In genomic region chr3:195270079-195270349, GRCh38 we compare ENCODE assay signal across 8 cellular contexts. TPM values are rescaled to one million over a fixed set of nuclear protein-coding genes. Genes with fewer than 3 reads are reported as not detected.
DNase-seq lines count a peak whose midpoint lies in the region; ATAC-seq and TF ChIP-seq lines count a peak whose summit lies in the region.

No MANE protein-coding gene starts in this region.

- peaks cover 13 to 26% of the 10 kb centered on the region in 2 donors for H3K4me1 ChIP-seq in left lung

- no peaks in the 10 kb centered on the region for H3K27me3 ChIP-seq in left lung

- no peaks in the 10 kb centered on the region for H3K9me3 Mint-ChIP-seq in activated CD4-positive, alpha-beta T cell treated with anti-CD3 and anti-CD28 coated beads, Interleukin-2, amount 10 ng/mL, durations not matched to agents 24 days and 14 days
- no peaks in the 10 kb centered on the region for H3K9me3 Mint-ChIP-seq in activated naive CD8-positive, alpha-beta T cell treated with anti-CD3 and anti-CD28 coated beads for 36 hours

- DNase-seq in activated CD4-positive, alpha-beta T cell treated with anti-CD3 and anti-CD28 coated beads, Interleukin-2, amount 10 ng/mL, durations not matched to agents 24 days and 14 days = no peak
- DNase-seq in activated CD4-positive, alpha-beta T cell treated with anti-CD3 and anti-CD28 coated beads for 48 hours = no peak
- DNase-seq in activated naive CD8-positive, alpha-beta T cell treated with anti-CD3 and anti-CD28 coated beads for 36 hours = no peak
- DNase-seq in left lung (no peak), cortex of kidney (lab: John Stamatoyannopoulos, UW) (no peak)

- H3K36me3 ChIP-seq in left lung = no peaks in the 10 kb centered on the region

- TF ChIP-seq CTCF in left lung (IDR thresholded peaks at IDR 0.05) = no peak

- H3K4me3 ChIP-seq in left lung = peak overlapping the region; percentile 82 to 88

- peaks cover 17% of the 10 kb centered on the region for H3K4me1 Mint-ChIP-seq in activated CD4-positive, alpha-beta T cell treated with anti-CD3 and anti-CD28 coated beads, Interleukin-2, amount 10 ng/mL, durations not matched to agents 24 days and 14 days
- peaks cover 23% of the 10 kb centered on the region for H3K4me1 Mint-ChIP-seq in activated naive CD8-positive, alpha-beta T cell treated with anti-CD3 and anti-CD28 coated beads for 36 hours

- ATAC-seq in left lung (no peak), GM18873 (IDR thresholded peaks at IDR 0.05; ENCODE audit: low FRiP score, unreplicated experiment) (no peak), GM21619 (IDR thresholded peaks at IDR 0.05; ENCODE audit: unreplicated experiment) (no peak)

- H3K27ac Mint-ChIP-seq in activated CD4-positive, alpha-beta T cell treated with anti-CD3 and anti-CD28 coated beads, Interleukin-2, amount 10 ng/mL, durations not matched to agents 24 days and 14 days = peak overlapping the region; percentile 69
- H3K27ac Mint-ChIP-seq in activated naive CD8-positive, alpha-beta T cell treated with anti-CD3 and anti-CD28 coated beads for 36 hours = peak overlapping the region; percentile 4

- no peaks in the 10 kb centered on the region for H3K9me3 ChIP-seq in left lung

- H3K27ac ChIP-seq in left lung (peak overlapping the region in 1 of 2 donors; percentile 90), temporal lobe (ENCODE audit: low read depth, low read length) (peak overlapping the region; percentile 27)

- intact Hi-C loops in activated CD4-positive, alpha-beta T cell treated with anti-CD3 and anti-CD28 coated beads, Interleukin-2, amount 10 ng/mL, durations not matched to agents 24 days and 14 days (cut with micrococcal nuclease) = loop anchor here (2.0 to 5.0 kb wide), 3 partner anchors 187 to 581 kb away; partner anchors contain the start of gene PPP1R2
- intact Hi-C loops in left lung (cut with DNase I) = loop anchor here in 1 of 2 donors (10.0 kb wide), 1 partner anchor 255 kb away; no protein-coding TSS in a partner anchor

- no peaks in the 10 kb centered on the region for H3K27me3 Mint-ChIP-seq in activated CD4-positive, alpha-beta T cell treated with anti-CD3 and anti-CD28 coated beads, Interleukin-2, amount 10 ng/mL, durations not matched to agents 24 days and 14 days
- H3K27me3 Mint-ChIP-seq in activated naive CD8-positive, alpha-beta T cell treated with anti-CD3 and anti-CD28 coated beads for 36 hours = no peaks in the 10 kb centered on the region

- H3K36me3 Mint-ChIP-seq in activated CD4-positive, alpha-beta T cell treated with anti-CD3 and anti-CD28 coated beads, Interleukin-2, amount 10 ng/mL, durations not matched to agents 24 days and 14 days (ENCODE audit: low read depth) = peaks cover 8% of the 10 kb centered on the region
- H3K36me3 Mint-ChIP-seq in activated naive CD8-positive, alpha-beta T cell treated with anti-CD3 and anti-CD28 coated beads for 36 hours = peaks cover 17% of the 10 kb centered on the region

- peak overlapping the region; percentile 88 for H3K4me3 Mint-ChIP-seq in activated CD4-positive, alpha-beta T cell treated with anti-CD3 and anti-CD28 coated beads, Interleukin-2, amount 10 ng/mL, durations not matched to agents 24 days and 14 days
- peak overlapping the region; percentile 89 for H3K4me3 Mint-ChIP-seq in activated naive CD8-positive, alpha-beta T cell treated with anti-CD3 and anti-CD28 coated beads for 36 hours

RNA-seq across cellular contexts. Expression of gene XXYLT1, which starts 0.9 kb away (rescaled TPM):
- 14.5 and 17.4 TPM in 2 replicates for total RNA-seq in activated CD4-positive, alpha-beta T cell treated with anti-CD3 and anti-CD28 coated beads, Interleukin-2, amount 10 ng/mL, durations not matched to agents 24 days and 14 days
- total RNA-seq in activated naive CD8-positive, alpha-beta T cell treated with anti-CD3 and anti-CD28 coated beads for 36 hours = 1 to 10 TPM; 8.8 to 9.6 TPM
- total RNA-seq in left lung = 10 to 100 TPM; 11.3 to 13.5 TPM
- 19.7 TPM for total RNA-seq in temporal lobe
